19 cellular contexts compared by ENCODE assay signal in genomic region chr9:38692707-38693106, GRCh38. TPM values are rescaled to one million over a fixed set of nuclear protein-coding genes. Genes with fewer than 3 reads are reported as not detected.
DNase-seq lines count a peak whose midpoint lies in the region; ATAC-seq lines count a peak whose summit lies in the region.
"Had no signal": no experiment of that assay in that cellular context is flagged by ENCODE, and none has a peak within 500 bp of the region (broad histone marks: within the 10 kb centered on the region; RNA-seq: fewer than 3 reads in every experiment).

No MANE protein-coding gene starts in this region.

- H3K4me2 ChIP-seq in BLaER1: peak overlapping the region; percentile 93
- peak overlapping the region; percentile 29 to 92 (median 78); a peak in 20 of 22 replicates for H3K4me2 ChIP-seq in BLaER1 treated with 17β-estradiol and CSF1 and Interleukin-3, amounts not matched to agents 10 nM and 100 nM

- ATAC-seq in HG03045 (IDR thresholded peaks at IDR 0.05; ENCODE audit: unreplicated experiment): no peak

- H3K4me3 ChIP-seq in BLaER1 (0 out of 2 replicates have a peak overlapping the region, but pooled peaks have one; percentile 3), H7 (ENCODE audit: insufficient read depth, low read depth, low read length) (no peak overlapping the region)
- peak overlapping the region in 2 of 10 experiments; percentile 18 to 28; a peak in 1 of 20 replicates for H3K4me3 ChIP-seq in BLaER1 treated with 17β-estradiol and CSF1 and Interleukin-3, amounts not matched to agents 10 nM and 100 nM

- H3K9me3 ChIP-seq in BLaER1: peaks cover 4% of the 10 kb centered on the region; the same call in 1 of the 2 replicates
- peaks cover 0 to 6% (median 0%) of the 10 kb centered on the region in 11 experiments; a peak in 5 of 22 replicates for H3K9me3 ChIP-seq in BLaER1 treated with 17β-estradiol and CSF1 and Interleukin-3, amounts not matched to agents 10 nM and 100 nM (replicated peaks in 1 of 11)
- H3K9me3 ChIP-seq: BE2C had no signal

- H3K36me3 ChIP-seq in BLaER1 (no peaks in the 10 kb centered on the region), H7 (replicated peaks; ENCODE audit: control insufficient read depth, insufficient read depth, low read length) (no peaks in the 10 kb centered on the region)
- no peaks in the 10 kb centered on the region for H3K36me3 ChIP-seq in BLaER1 treated with 17β-estradiol and CSF1 and Interleukin-3, amounts not matched to agents 10 nM and 100 nM
- H3K36me3 ChIP-seq: BE2C had no signal

- no peaks in the 10 kb centered on the region for H3K27me3 ChIP-seq in BLaER1
- 0 out of 22 replicates have a peak, but pooled peaks cover 0 to 8% (median 0%) of the 10 kb centered on the region in 11 experiments for H3K27me3 ChIP-seq in BLaER1 treated with 17β-estradiol and CSF1 and Interleukin-3, amounts not matched to agents 10 nM and 100 nM
- H3K27me3 ChIP-seq in H7 (ENCODE audit: control insufficient read depth, insufficient read depth, low read length): no peaks in the 10 kb centered on the region; the same call in 1 of the 2 replicates
- H3K27me3 ChIP-seq: BE2C had no signal

- DNase-seq in H7: peak; percentile 53
- DNase-seq in NCI-H1048 (lab: John Stamatoyannopoulos, UW): no peak
- DNase-seq: 8988T; ACHN; BE2C; C1 segment of cervical spinal cord; CD4-positive, alpha-beta memory T cell; CD4-positive, CD25-positive, alpha-beta regulatory T cell; CD8-positive, alpha-beta memory T cell; COR-L47; DMS 273 treated with DMSO at 0.1 percent for 48 hours; DMS153; DMS53; DMS79; GF-D8 had no signal

- H3K4me1 ChIP-seq in BLaER1: peaks cover 100% of the 10 kb centered on the region
- peaks cover 29 to 98% (median 80%) of the 10 kb centered on the region in 10 experiments for H3K4me1 ChIP-seq in BLaER1 treated with 17β-estradiol and CSF1 and Interleukin-3, amounts not matched to agents 10 nM and 100 nM
- H3K4me1 ChIP-seq: BE2C had no signal

- no peak overlapping the region for H3K9ac ChIP-seq in BLaER1
- H3K9ac ChIP-seq in BLaER1 treated with 17β-estradiol and CSF1 and Interleukin-3, amounts not matched to agents 10 nM and 100 nM: peak overlapping the region in 1 of 11 experiments; percentile 44; a peak in 1 of 22 replicates

- peak overlapping the region; percentile 75 for H3K27ac ChIP-seq in BLaER1
- H3K27ac ChIP-seq in BLaER1 treated with 17β-estradiol and CSF1 and Interleukin-3, amounts not matched to agents 10 nM and 100 nM: 0 out of 22 replicates have a peak overlapping the region, but pooled peaks of 3 of the 11 experiments have one; percentile 33 to 40 (median 35)

- H4K20me1 ChIP-seq in BLaER1: no peaks in the 10 kb centered on the region
- H4K20me1 ChIP-seq in BLaER1 treated with 17β-estradiol and CSF1 and Interleukin-3, amounts not matched to agents 10 nM and 100 nM: no peaks in the 10 kb centered on the region; a peak in 1 of 22 replicates

RNA-seq across cellular contexts. Expression of gene FAM240B, which starts 27.2 kb away (rescaled TPM):
- total RNA-seq in H7 (2014; rRNA removed; shearing (Covaris generic)): not detected in 2 replicates
- total RNA-seq: A673; CD4-positive, alpha-beta memory T cell; CD4-positive, CD25-positive, alpha-beta regulatory T cell; CD8-positive, alpha-beta memory T cell had no signal
